29 cellular contexts compared by ENCODE assay signal in the genomic region with DNA sequence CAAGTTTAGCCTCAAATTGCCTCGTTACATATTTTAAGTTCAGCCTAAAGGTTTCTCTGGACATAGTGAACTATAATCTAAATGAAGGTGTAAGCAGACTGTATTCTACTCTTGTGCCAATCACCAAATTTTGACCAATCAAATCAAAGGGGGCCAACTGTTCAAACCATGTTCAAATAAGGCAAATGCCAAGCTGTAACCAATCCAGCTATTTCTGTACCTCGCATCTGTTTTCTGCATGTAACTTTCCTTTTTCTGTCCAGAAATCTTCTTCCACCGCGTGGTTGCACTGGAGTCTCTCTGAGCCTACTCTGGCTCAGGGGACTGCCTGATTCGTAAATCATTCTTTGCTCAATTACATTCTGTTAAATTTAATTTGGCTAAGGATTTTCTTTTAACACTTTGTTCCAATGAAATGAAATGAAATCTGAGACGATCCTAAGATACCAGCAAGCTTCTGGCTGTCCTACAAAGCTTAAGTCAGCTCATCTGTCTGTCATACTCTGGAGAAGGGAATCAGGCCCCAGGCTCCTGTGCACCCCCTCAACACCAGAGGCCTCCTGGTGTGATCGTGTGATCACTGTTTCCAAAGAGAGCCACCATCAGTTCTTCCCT.
"Had no signal": no experiment of that assay in that cellular context is flagged by ENCODE, and none has a peak within 500 bp of the region (broad histone marks: within the 10 kb centered on the region; RNA-seq: fewer than 3 reads in every experiment).

No MANE protein-coding gene starts in this region.

- H3K36me3 Mint-ChIP-seq: activated naive CD4-positive, alpha-beta T cell treated with anti-CD3 and anti-CD28 coated beads, Interleukin-2, amount 50 U/mL, for 24 hours; immature natural killer cell; memory B cell; natural killer cell; type B pancreatic cell had no signal

- FAIRE-seq: kidney had no signal

- ATAC-seq: activated naive CD8-positive, alpha-beta T cell treated with anti-CD3 and anti-CD28 coated beads, Interleukin-2, amount 50 U/mL, for 24 hours; activated T-cell treated with anti-CD3 and anti-CD28 coated beads, Interleukin-2, amount 50 U/mL, for 4 hours; activated T-helper 17 cell treated with anti-CD3 and anti-CD28 coated beads, Interleukin-2, amount 50 U/mL, for 72 hours; esophagus mucosa; foreskin keratinocyte; heart left ventricle; left colon; natural killer cell; right lobe of liver; stimulated activated naive CD8-positive, alpha-beta T cell treated with anti-CD3 and anti-CD28 coated beads, Interleukin-15, Interleukin-2, amounts not matched to agents 100 U/mL and 50 U/mL, for 24 hours; WTC11 had no signal

- H3K4me1 ChIP-seq: heart left ventricle, right lobe of liver, uterus had no signal

- H3K27ac ChIP-seq: foreskin keratinocyte, heart left ventricle, right lobe of liver, skin epidermis, thoracic aorta, uterus had no signal

- H3K4me3 ChIP-seq: heart left ventricle, right lobe of liver, skin epidermis, thoracic aorta, uterus had no signal

- H3K27me3 ChIP-seq: foreskin keratinocyte, heart left ventricle, right lobe of liver, uterus had no signal

- H3K27me3 Mint-ChIP-seq: activated CD4-positive, alpha-beta T cell treated with anti-CD3 and anti-CD28 coated beads, Interleukin-2, amount 10 ng/mL, durations not matched to agents 7 days and 5 days; activated naive CD4-positive, alpha-beta T cell treated with anti-CD3 and anti-CD28 coated beads, Interleukin-2, amount 50 U/mL, for 24 hours; activated naive CD8-positive, alpha-beta T cell treated with anti-CD3 and anti-CD28 coated beads, Interleukin-2, amount 50 U/mL, for 24 hours; activated T-helper 17 cell treated with anti-CD3 and anti-CD28 coated beads, Interleukin-2, amount 50 U/mL, for 72 hours; memory B cell; type B pancreatic cell had no signal

- H3K9me3 Mint-ChIP-seq: activated CD4-positive, alpha-beta memory T cell treated with anti-CD3 and anti-CD28 coated beads, Interleukin-2, amount 10 ng/mL, durations not matched to agents 7 days and 5 days; activated CD4-positive, alpha-beta T cell treated with anti-CD3 and anti-CD28 coated beads, Interleukin-2, amount 10 ng/mL, durations not matched to agents 7 days and 5 days; activated naive CD4-positive, alpha-beta T cell treated with anti-CD3 and anti-CD28 coated beads, Interleukin-2, amount 50 U/mL, for 24 hours; activated naive CD8-positive, alpha-beta T cell treated with anti-CD3 and anti-CD28 coated beads, Interleukin-2, amount 50 U/mL, for 24 hours; activated T-cell treated with anti-CD3 and anti-CD28 coated beads, Interleukin-2, amount 50 U/mL, for 4 hours; activated T-helper 17 cell treated with anti-CD3 and anti-CD28 coated beads, Interleukin-2, amount 50 U/mL, for 72 hours; immature natural killer cell; memory B cell; natural killer cell; type B pancreatic cell had no signal

- H3K36me3 ChIP-seq: heart left ventricle, right lobe of liver, thoracic aorta, uterus had no signal

- H3K4me3 Mint-ChIP-seq: activated CD4-positive, alpha-beta memory T cell treated with anti-CD3 and anti-CD28 coated beads, Interleukin-2, amount 10 ng/mL, durations not matched to agents 7 days and 5 days; activated CD4-positive, alpha-beta T cell treated with anti-CD3 and anti-CD28 coated beads, Interleukin-2, amount 10 ng/mL, durations not matched to agents 7 days and 5 days; activated naive CD4-positive, alpha-beta T cell treated with anti-CD3 and anti-CD28 coated beads, Interleukin-2, amount 50 U/mL, for 24 hours; activated naive CD8-positive, alpha-beta T cell treated with anti-CD3 and anti-CD28 coated beads, Interleukin-2, amount 50 U/mL, for 24 hours; activated T-cell treated with anti-CD3 and anti-CD28 coated beads, Interleukin-2, amount 50 U/mL, for 4 hours; activated T-helper 17 cell treated with anti-CD3 and anti-CD28 coated beads, Interleukin-2, amount 50 U/mL, for 72 hours; immature natural killer cell; memory B cell; natural killer cell; type B pancreatic cell; WTC11 had no signal

- DNase-seq: activated CD4-positive, alpha-beta memory T cell treated with anti-CD3 and anti-CD28 coated beads, Interleukin-2, amount 10 ng/mL, durations not matched to agents 7 days and 5 days; activated CD4-positive, alpha-beta T cell treated with anti-CD3 and anti-CD28 coated beads for 1 hour; activated CD4-positive, alpha-beta T cell treated with anti-CD3 and anti-CD28 coated beads, Interleukin-2, amount 10 ng/mL, durations not matched to agents 7 days and 5 days; activated gamma-delta T cell treated with Interleukin-2 at 50 U/mL for 16 hours; activated naive CD8-positive, alpha-beta T cell treated with anti-CD3 and anti-CD28 coated beads, Interleukin-2, amount 50 U/mL, for 24 hours; activated T-cell treated with anti-CD3 and anti-CD28 coated beads, Interleukin-2, amount 50 U/mL, for 4 hours; amygdala; central memory CD4-positive, alpha-beta T cell; foreskin keratinocyte; heart left ventricle; hypothalamus; immature natural killer cell; kidney; left colon; midbrain; natural killer cell; right lobe of liver; stimulated activated CD4-positive, alpha-beta T cell treated with anti-CD3 and anti-CD28 coated beads, Interleukin-12 subunit alpha, Interleukin-12 subunit beta, amount 100 ng/mL, for 4 hours; stimulated activated CD4-positive, alpha-beta T cell treated with anti-CD3 and anti-CD28 coated beads, Interleukin-4, amount 100 ng/mL, for 1 hour; stimulated activated naive CD8-positive, alpha-beta T cell treated with anti-CD3 and anti-CD28 coated beads, Interleukin-15, Interleukin-2, amounts not matched to agents 100 U/mL and 50 U/mL, for 24 hours; uterus had no signal

- H3K9me3 ChIP-seq: heart left ventricle, right lobe of liver, thoracic aorta, uterus had no signal

- H3K4me1 Mint-ChIP-seq: activated CD4-positive, alpha-beta T cell treated with anti-CD3 and anti-CD28 coated beads, Interleukin-2, amount 10 ng/mL, durations not matched to agents 7 days and 5 days; activated naive CD4-positive, alpha-beta T cell treated with anti-CD3 and anti-CD28 coated beads, Interleukin-2, amount 50 U/mL, for 24 hours; activated naive CD8-positive, alpha-beta T cell treated with anti-CD3 and anti-CD28 coated beads, Interleukin-2, amount 50 U/mL, for 24 hours; activated T-helper 17 cell treated with anti-CD3 and anti-CD28 coated beads, Interleukin-2, amount 50 U/mL, for 72 hours; immature natural killer cell; memory B cell; natural killer cell; WTC11 had no signal

- H3K27ac Mint-ChIP-seq: activated CD4-positive, alpha-beta memory T cell treated with anti-CD3 and anti-CD28 coated beads, Interleukin-2, amount 10 ng/mL, durations not matched to agents 7 days and 5 days; activated CD4-positive, alpha-beta T cell treated with anti-CD3 and anti-CD28 coated beads, Interleukin-2, amount 10 ng/mL, durations not matched to agents 7 days and 5 days; activated naive CD4-positive, alpha-beta T cell treated with anti-CD3 and anti-CD28 coated beads, Interleukin-2, amount 50 U/mL, for 24 hours; activated naive CD8-positive, alpha-beta T cell treated with anti-CD3 and anti-CD28 coated beads, Interleukin-2, amount 50 U/mL, for 24 hours; activated T-helper 17 cell treated with anti-CD3 and anti-CD28 coated beads, Interleukin-2, amount 50 U/mL, for 72 hours; immature natural killer cell; memory B cell; natural killer cell; type B pancreatic cell; WTC11 had no signal
